In the genomic region with DNA sequence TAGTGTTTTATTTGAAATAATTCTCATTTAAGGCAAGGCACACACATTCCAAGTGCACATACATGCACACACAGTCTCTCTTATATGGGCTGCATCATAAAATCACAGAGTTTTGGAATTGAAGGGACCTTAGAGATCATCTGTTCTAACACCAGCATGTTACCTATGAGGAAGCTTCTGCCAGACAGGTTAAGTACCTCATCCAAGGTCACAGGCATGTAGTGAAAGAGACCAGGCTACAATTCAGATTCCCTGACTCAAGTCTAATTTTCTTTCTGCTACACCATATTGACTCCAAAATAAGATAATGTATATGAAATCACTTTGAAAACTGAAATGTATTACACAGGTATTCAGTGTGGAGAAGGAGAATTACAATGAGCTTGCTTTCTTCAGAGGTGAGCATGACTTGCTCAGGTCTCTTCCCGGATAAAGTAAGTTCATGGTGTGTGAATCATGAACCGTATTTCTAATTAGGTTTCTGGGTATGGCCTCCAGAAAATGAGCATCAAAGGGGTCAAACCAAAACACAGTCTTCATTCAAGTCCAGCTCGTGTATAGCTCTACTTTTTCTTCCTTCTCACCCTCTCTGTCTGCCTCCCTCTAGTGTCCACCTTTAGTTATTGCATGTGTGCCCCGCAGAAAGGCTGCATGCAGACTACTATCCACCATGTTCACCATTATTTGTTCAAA, we compare ENCODE assay signal across 8 cellular contexts.
A peak's percentile ranks its signal among the peaks of the same experiment; 100 is the strongest.
DNase-seq lines count a peak whose midpoint lies in the region; ATAC-seq, FAIRE-seq and TF ChIP-seq lines count a peak whose summit lies in the region.

No MANE protein-coding gene starts in this region.

- H3K4me1 ChIP-seq in GM23248 (ENCODE audit: insufficient read depth) (no peaks in the 10 kb centered on the region), astrocyte (ENCODE audit: insufficient read depth, low read length) (no peaks in the 10 kb centered on the region)

- ATAC-seq in HG02852 (IDR thresholded peaks at IDR 0.05; ENCODE audit: unreplicated experiment): no peak

- H3K36me3 Mint-ChIP-seq in T-helper 1 cell treated with Interleukin-12 subunit alpha and Interleukin-12 subunit beta and Interleukin-4 antibody, amounts not matched to agents 30 μg/mL and 1 μg/mL, for 36 hours (ENCODE audit: low read depth): no peaks in the 10 kb centered on the region
- H3K36me3 Mint-ChIP-seq in astrocyte (ENCODE audit: low read depth, unreplicated experiment): no peaks in the 10 kb centered on the region

- H3K27ac ChIP-seq in GM23248 (no peak overlapping the region), astrocyte (ENCODE audit: low read depth, low read length) (no peak overlapping the region)

- H3K9me3 ChIP-seq in GM23248 (ENCODE audit: low read depth): no peaks in the 10 kb centered on the region
- H3K9me3 ChIP-seq in astrocyte (ENCODE audit: insufficient read depth, low read depth, low read length): peaks cover under 1% of the 10 kb centered on the region

- H3K9me2 ChIP-seq in GM23248 (ENCODE audit: insufficient read depth): no peaks in the 10 kb centered on the region

- peak; percentile 66 for DNase-seq in D341Med (ENCODE audit: low spot score)
- peak; percentile 71 for DNase-seq in GM23248
- peak; percentile 70 for DNase-seq in NCI-H1105 (lab: John Stamatoyannopoulos, UW)
- peak; percentile 40 for DNase-seq in astrocyte (ENCODE audit: low read depth)
- peak; percentile 43 to 51 for DNase-seq in hippocampal formation (lab: John Stamatoyannopoulos, UW)
- DNase-seq in stimulated activated CD4-positive, alpha-beta T cell treated with anti-CD3 and anti-CD28 coated beads, Interleukin-12 subunit alpha, Interleukin-12 subunit beta, amount 100 ng/mL, for 48 hours (ENCODE audit: low read depth in 2 of 3, low spot score in 1 of 3): peak; percentile 31 to 71 (median 43)

- H3K27me3 ChIP-seq in GM23248 (replicated peaks; ENCODE audit: insufficient read depth): peaks cover 10% of the 10 kb centered on the region
- H3K27me3 ChIP-seq in astrocyte (ENCODE audit: insufficient read depth, low read length): peaks cover 31% of the 10 kb centered on the region

- no peaks in the 10 kb centered on the region for H4K20me1 ChIP-seq in GM23248 (ENCODE audit: insufficient read depth)
- H4K20me1 ChIP-seq in astrocyte (ENCODE audit: insufficient read depth, low read length): no peaks in the 10 kb centered on the region

- no peaks in the 10 kb centered on the region for H3K79me2 ChIP-seq in GM23248 (ENCODE audit: insufficient read depth)
- no peaks in the 10 kb centered on the region for H3K79me2 ChIP-seq in astrocyte (ENCODE audit: insufficient read depth, low read length)

- H3F3A ChIP-seq in GM23248 (ENCODE audit: insufficient read depth): no peaks in the 10 kb centered on the region

- H3K4me3 ChIP-seq in GM23248: no peak overlapping the region
- no peak overlapping the region for H3K4me3 ChIP-seq in astrocyte (ENCODE audit: insufficient read depth, low read depth, low read length)

- no peaks in the 10 kb centered on the region for H3K9me3 Mint-ChIP-seq in T-helper 1 cell treated with Interleukin-12 subunit alpha and Interleukin-12 subunit beta and Interleukin-4 antibody, amounts not matched to agents 30 μg/mL and 1 μg/mL, for 36 hours
- H3K9me3 Mint-ChIP-seq in astrocyte (ENCODE audit: unreplicated experiment): no peaks in the 10 kb centered on the region

- H3K27me3 Mint-ChIP-seq in T-helper 1 cell treated with Interleukin-12 subunit alpha and Interleukin-12 subunit beta and Interleukin-4 antibody, amounts not matched to agents 30 μg/mL and 1 μg/mL, for 36 hours (ENCODE audit: low read depth): peaks cover 23% of the 10 kb centered on the region
- peaks cover 34% of the 10 kb centered on the region for H3K27me3 Mint-ChIP-seq in astrocyte (ENCODE audit: low read depth, unreplicated experiment)

- in situ Hi-C loops in GM23248 (cut with MboI): loop anchor here (10.0 kb wide), 2 partner anchors 400 to 660 kb away; no protein-coding TSS in a partner anchor

- peak; percentile 41 for FAIRE-seq in astrocyte (lab: Jason Lieb, UNC)

- H3K9ac ChIP-seq in GM23248 (no peak overlapping the region), astrocyte (ENCODE audit: low read length) (no peak overlapping the region)

- WGBS in GM23248 (ENCODE audit: low coverage in 1 of 2, low lambda C conversion rate in 2 of 2, missing lambda C conversion rate in 2 of 2), 2 experiments: 26 to 27% methylated on average over 4 of the region's 4 CpGs

- peaks cover 16% of the 10 kb centered on the region for H3K4me1 Mint-ChIP-seq in T-helper 1 cell treated with Interleukin-12 subunit alpha and Interleukin-12 subunit beta and Interleukin-4 antibody, amounts not matched to agents 30 μg/mL and 1 μg/mL, for 36 hours (ENCODE audit: low read depth)
- no peaks in the 10 kb centered on the region for H3K4me1 Mint-ChIP-seq in astrocyte (ENCODE audit: low read depth, unreplicated experiment)

- H3K36me3 ChIP-seq in GM23248 (ENCODE audit: low read depth): no peaks in the 10 kb centered on the region
- H3K36me3 ChIP-seq in astrocyte (ENCODE audit: insufficient read depth, low read length): no peaks in the 10 kb centered on the region

- no peak overlapping the region for H3K4me2 ChIP-seq in GM23248 (ENCODE audit: unreplicated experiment)
- H3K4me2 ChIP-seq in astrocyte (ENCODE audit: low read length): no peak overlapping the region

- H2AFZ ChIP-seq in GM23248 (no peak overlapping the region), astrocyte (ENCODE audit: low read depth, low read length) (no peak overlapping the region)

- TF ChIP-seq CTCF in astrocyte (IDR thresholded peaks at IDR 0.05; ENCODE audit: insufficient read depth, low read depth, low read length): peak; percentile 93

- H3K27ac Mint-ChIP-seq in T-helper 1 cell treated with Interleukin-12 subunit alpha and Interleukin-12 subunit beta and Interleukin-4 antibody, amounts not matched to agents 30 μg/mL and 1 μg/mL, for 36 hours: peak overlapping the region; percentile 21
- H3K27ac Mint-ChIP-seq in astrocyte (ENCODE audit: unreplicated experiment): no peak overlapping the region

- no peak overlapping the region for H3K4me3 Mint-ChIP-seq in T-helper 1 cell treated with Interleukin-12 subunit alpha and Interleukin-12 subunit beta and Interleukin-4 antibody, amounts not matched to agents 30 μg/mL and 1 μg/mL, for 36 hours
- no peak overlapping the region for H3K4me3 Mint-ChIP-seq in astrocyte (ENCODE audit: unreplicated experiment)
